37 cellular contexts compared by ENCODE assay signal in genomic region chr6:43258180-43258579, GRCh38. TPM values are rescaled to one million over a fixed set of nuclear protein-coding genes. Genes with fewer than 3 reads are reported as not detected.
"Had no signal": no experiment of that assay in that cellular context is flagged by ENCODE, and none has a peak within 500 bp of the region (broad histone marks: within the 10 kb centered on the region; RNA-seq: fewer than 3 reads in every experiment).

No MANE protein-coding gene starts in this region.

- H3K4me1 ChIP-seq: body of pancreas, gastrocnemius medialis, right lobe of liver, uterus had no signal

- H3K36me3 ChIP-seq: cardiac muscle cell, gastrocnemius medialis, neutrophil, ovary, right lobe of liver, uterus had no signal

- H3K4me3 ChIP-seq: body of pancreas, cardiac muscle cell, coronary artery, dorsolateral prefrontal cortex, gastrocnemius medialis, hepatocyte, ovary, right lobe of liver, uterus had no signal

- H3K4me2 ChIP-seq: hepatocyte had no signal

- FAIRE-seq: keratinocyte, TTC549 had no signal

- DNase-seq: activated CD4-positive, alpha-beta memory T cell treated with anti-CD3 and anti-CD28 coated beads for 36 hours; activated CD4-positive, alpha-beta T cell treated with anti-CD3 and anti-CD28 coated beads for 48 hours; activated CD8-positive, alpha-beta memory T cell treated with anti-CD3 and anti-CD28 coated beads, Interleukin-2, amount 50 U/mL, for 48 hours; activated naive CD4-positive, alpha-beta T cell; activated T-cell treated with anti-CD3 and anti-CD28 coated beads, Interleukin-2, amount 50 U/mL, for 4 hours; aorta; body of pancreas; cerebellar nuclear complex; dorsolateral prefrontal cortex; effector memory CD4-positive, alpha-beta T cell; erythroblast; gastrocnemius medialis; glutamatergic neuron; left colon; mammary epithelial cell; ovary; stimulated activated CD4-positive, alpha-beta T cell treated with anti-CD3 and anti-CD28 coated beads, Interleukin-12 subunit alpha, Interleukin-12 subunit beta, amount 100 ng/mL, for 4 hours; stimulated activated CD4-positive, alpha-beta T cell treated with anti-CD3 and anti-CD28 coated beads, Interleukin-4, amount 100 ng/mL, for 1 hour; stimulated activated naive CD8-positive, alpha-beta T cell treated with anti-CD3 and anti-CD28 coated beads, Interleukin-15, amount 100 ng/mL, for 72 hours; substantia nigra; T-helper 9 cell; uterus had no signal

- ATAC-seq: activated naive CD4-positive, alpha-beta T cell treated with anti-CD3 and anti-CD28 coated beads, Interleukin-2, amount 50 U/mL, for 72 hours; activated T-cell treated with anti-CD3 and anti-CD28 coated beads, Interleukin-2, amount 50 U/mL, for 4 hours; body of pancreas; gastrocnemius medialis; left colon; right lobe of liver; stimulated activated naive CD8-positive, alpha-beta T cell treated with anti-CD3 and anti-CD28 coated beads, Interleukin-15, amount 100 ng/mL, for 72 hours had no signal

- H3K9me3 ChIP-seq: body of pancreas, gastrocnemius medialis, neutrophil, ovary, right lobe of liver, uterus had no signal

- H2AFZ ChIP-seq: hepatocyte had no signal

- H3K79me2 ChIP-seq: hepatocyte had no signal

- H3K27ac ChIP-seq: body of pancreas, cardiac muscle cell, coronary artery, dorsolateral prefrontal cortex, gastrocnemius medialis, hepatocyte, neutrophil, ovary, right lobe of liver, uterus, VCaP had no signal

- H3K27me3 ChIP-seq: body of pancreas, cardiac muscle cell, dorsolateral prefrontal cortex, hepatocyte, ovary, right lobe of liver, uterus had no signal

RNA-seq across cellular contexts. Expression of gene TTBK1, which starts 14.9 kb away (rescaled TPM):
- total RNA-seq: skeletal muscle tissue had no signal
- polyA plus RNA-seq: aorta, keratinocyte, mammary epithelial cell had no signal

RNA-seq across cellular contexts. Expression of gene SLC22A7, which starts 39.9 kb away (rescaled TPM):
- total RNA-seq: activated CD4-positive, alpha-beta memory T cell treated with anti-CD3 and anti-CD28 coated beads for 36 hours; activated CD8-positive, alpha-beta memory T cell treated with anti-CD3 and anti-CD28 coated beads for 36 hours; activated naive CD4-positive, alpha-beta T cell treated with anti-CD3 and anti-CD28 coated beads, Interleukin-2, amount 50 U/mL, for 72 hours; activated T-cell treated with anti-CD3 and anti-CD28 coated beads, Interleukin-2, amount 50 U/mL, for 4 hours; aorta; body of pancreas; cardiac muscle cell; left colon; mammary epithelial cell; progenitor cell of endocrine pancreas; renal cortical epithelial cell; skeletal muscle tissue; T-helper 1 cell treated with Interleukin-12 subunit alpha and Interleukin-12 subunit beta and Interleukin-4 antibody, amounts not matched to agents 30 ng/mL and 1 ng/mL, for 36 hours; uterus had no signal
- polyA plus RNA-seq: adipose tissue, aorta, keratinocyte, mammary epithelial cell, ovary had no signal

RNA-seq across cellular contexts. Expression of gene CRIP3, which starts 50.4 kb away (rescaled TPM):
- total RNA-seq: body of pancreas; T-helper 1 cell treated with Interleukin-12 subunit alpha and Interleukin-12 subunit beta and Interleukin-4 antibody, amounts not matched to agents 30 ng/mL and 1 ng/mL, for 36 hours had no signal
